ENCODE assay signal across 8 cellular contexts in the genomic region with DNA sequence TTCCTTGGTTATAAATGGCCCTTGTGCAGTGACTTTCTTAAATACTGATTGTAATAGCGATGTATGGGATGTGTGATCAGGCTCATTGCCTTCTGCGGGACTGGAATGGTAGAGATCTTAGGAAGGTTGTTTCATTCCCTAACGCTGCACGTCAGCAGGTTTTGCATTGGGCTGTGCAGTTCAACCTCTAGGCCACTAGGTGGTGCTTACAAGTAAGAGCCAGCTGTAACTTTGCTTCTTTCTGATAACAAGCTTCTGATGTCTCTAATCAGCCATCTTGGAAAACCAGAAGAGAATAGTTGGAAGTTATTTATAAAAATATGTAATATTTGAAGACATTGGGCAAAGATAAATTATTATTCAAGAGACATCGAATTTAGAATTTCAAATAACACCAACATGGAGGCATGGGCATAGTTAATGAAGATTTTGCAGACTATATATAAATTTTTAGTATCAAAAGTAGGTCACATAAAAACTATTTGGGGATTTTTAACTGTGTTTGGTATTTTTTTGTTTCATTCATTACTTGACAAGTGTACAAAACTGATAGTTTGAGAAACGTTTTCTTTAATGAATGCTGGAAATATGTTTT.
A peak's percentile ranks its signal among the peaks of the same experiment; 100 is the strongest.
DNase-seq lines count a peak whose midpoint lies in the region; ATAC-seq lines count a peak whose summit lies in the region.

No MANE protein-coding gene starts in this region.

- ATAC-seq in GM18498 (IDR thresholded peaks at IDR 0.05; ENCODE audit: unreplicated experiment) (peak; percentile 91), HG03045 (IDR thresholded peaks at IDR 0.05; ENCODE audit: unreplicated experiment) (peak; percentile 70), HG02970 (IDR thresholded peaks at IDR 0.05; ENCODE audit: low FRiP score, unreplicated experiment) (no peak), GM18873 (IDR thresholded peaks at IDR 0.05; ENCODE audit: low FRiP score, unreplicated experiment) (no peak)

- DNase-seq in AML-193 (lab: John Stamatoyannopoulos, UW) (peak; percentile 30 to 42), NCI-H524 treated with DMSO at 0.1 percent for 48 hours (lab: John Stamatoyannopoulos, UW) (peak; percentile 34), brain pericyte (ENCODE audit: low read depth, low spot score) (peak; percentile 5), lung microvascular endothelial cell (ENCODE audit: low read depth in 2 of 2) (peak; percentile 40 to 74)

Comparison
In these comparisons a context has a peak if more than half of its experiments do, and no peak if none do; other contexts are left out.
1. DNase-seq: peak in every context shown above with its lines; median percentile 57 in lung microvascular endothelial cell; 36 in AML-193; 34 in NCI-H524 treated with DMSO at 0.1 percent for 48 hours; 5 in brain pericyte.
2. ATAC-seq: peak in GM18498 (single experiment) and HG03045 (single experiment); none in HG02970 (single experiment) and GM18873 (single experiment).